21 cellular contexts compared by ENCODE assay signal in genomic region chr7:112266141-112266540, GRCh38. TPM values are rescaled to one million over a fixed set of nuclear protein-coding genes. Genes with fewer than 3 reads are reported as not detected.
A peak's percentile ranks its signal among the peaks of the same experiment; 100 is the strongest.
DNase-seq lines count a peak whose midpoint lies in the region; ATAC-seq, FAIRE-seq and TF ChIP-seq lines count a peak whose summit lies in the region.
"Had no signal": no experiment of that assay in that cellular context is flagged by ENCODE, and none has a peak within 500 bp of the region (broad histone marks: within the 10 kb centered on the region; RNA-seq: fewer than 3 reads in every experiment).

No MANE protein-coding gene starts in this region.

- H3K4me3 Mint-ChIP-seq in natural killer cell treated with Interleukin-12 subunit alpha and Interleukin-12 subunit beta and Interleukin-15 and Interleukin-18, amount 100 ng/mL, for 72 hours = no peak overlapping the region
- H3K4me3 Mint-ChIP-seq: CD4-positive, alpha-beta T cell; T-cell had no signal

- DNase-seq in mammary epithelial cell (no peak), breast epithelium (ENCODE audit: low spot score in 2 of 2) (no peak), M059J (ENCODE audit: low read depth) (peak; percentile 20), GM12878 (ENCODE audit: low read depth, low spot score) (no peak), NCI-H1105 (lab: John Stamatoyannopoulos, UW) (no peak), LoVo (ENCODE audit: low spot score) (no peak), NCI-H524 treated with DMSO at 0.1 percent for 48 hours (lab: John Stamatoyannopoulos, UW) (no peak)
- DNase-seq in natural killer cell treated with Interleukin-12 subunit alpha and Interleukin-12 subunit beta and Interleukin-15 and Interleukin-18, amount 100 ng/mL, for 72 hours (ENCODE audit: low spot score) = no peak
- DNase-seq: CD4-positive, alpha-beta T cell; NCI-H1092 treated with DMSO at 0.1 percent for 48 hours; NCI-H1436 treated with DMSO at 0.1 percent for 48 hours; NCI-H187 treated with DMSO at 0.1 percent for 48 hours; NCI-H526; NCI-H82; PC-9; Right ventricle myocardium superior; T-cell had no signal

- H3K27ac ChIP-seq in mammary epithelial cell (ENCODE audit: insufficient read depth, low read depth, low read length) (no peak overlapping the region), breast epithelium (no peak overlapping the region), GM12878 (ENCODE audit: control insufficient read depth, insufficient read depth) (no peak overlapping the region)
- H3K27ac ChIP-seq: 22Rv1, PC-9, SJSA1 had no signal

- SMC1A ChIA-PET in GM12878 (lab: Charles Lee; ENCODE audit: uncharacterized antibody, unreplicated experiment) = no interaction called here

- no peak overlapping the region for H3K27ac Mint-ChIP-seq in natural killer cell treated with Interleukin-12 subunit alpha and Interleukin-12 subunit beta and Interleukin-15 and Interleukin-18, amount 100 ng/mL, for 72 hours
- H3K27ac Mint-ChIP-seq: CD4-positive, alpha-beta T cell had no signal

- no peak for ATAC-seq in GM12878
- ATAC-seq in natural killer cell treated with Interleukin-12 subunit alpha and Interleukin-12 subunit beta and Interleukin-15 and Interleukin-18, amount 100 ng/mL, for 72 hours = no peak
- ATAC-seq: HCT116, T-cell had no signal

- H4K20me1 ChIP-seq in mammary epithelial cell (ENCODE audit: insufficient read depth, low read length) (no peaks in the 10 kb centered on the region), GM12878 (ENCODE audit: control insufficient read depth, insufficient read depth) (no peaks in the 10 kb centered on the region)

- 100% methylated on average over 3 of the region's 3 CpGs for WGBS in mammary epithelial cell (ENCODE audit: low coverage, missing lambda C conversion rate)
- 96% methylated on average over 3 of the region's 3 CpGs for WGBS in GM12878 (ENCODE audit: insufficient coverage, insufficient replicate concordance, low lambda C conversion rate, missing lambda C conversion rate)

- dilution Hi-C loops in mammary epithelial cell (cut with HindIII; ENCODE audit: low sequenced_read_pairs) = no loop called here

- H3K79me2 ChIP-seq in mammary epithelial cell (ENCODE audit: insufficient read depth, low read length) (peaks cover 12% of the 10 kb centered on the region), GM12878 (ENCODE audit: control insufficient read depth, insufficient read depth, low read length) (no peaks in the 10 kb centered on the region)

- H3K36me3 ChIP-seq in mammary epithelial cell (ENCODE audit: insufficient read depth, low read length) (no peaks in the 10 kb centered on the region), breast epithelium (no peaks in the 10 kb centered on the region), GM12878 (ENCODE audit: control insufficient read depth in 2 of 2, insufficient read depth in 2 of 2, low read length in 1 of 2) (no peaks in the 10 kb centered on the region)
- H3K36me3 ChIP-seq: SJSA1 had no signal

- TF ChIP-seq POLR2A in breast epithelium (IDR thresholded peaks at IDR 0.05) = no peak
- no peak for TF ChIP-seq POLR2A in GM12878 (IDR thresholded peaks at IDR 0.05; ENCODE audit: low read depth, low read length)

- H3K4me1 Mint-ChIP-seq in natural killer cell treated with Interleukin-12 subunit alpha and Interleukin-12 subunit beta and Interleukin-15 and Interleukin-18, amount 100 ng/mL, for 72 hours (ENCODE audit: low read depth in 2 of 2) = peaks cover 23 to 28% of the 10 kb centered on the region in 2 donors

- no peak for TF ChIP-seq EP300 in GM12878 (IDR thresholded peaks at IDR 0.05; ENCODE audit: borderline replicate concordance in 1 of 2, control insufficient read depth in 1 of 2, low read depth in 2 of 2, low read length in 2 of 2)

- H3K36me3 Mint-ChIP-seq in natural killer cell treated with Interleukin-12 subunit alpha and Interleukin-12 subunit beta and Interleukin-15 and Interleukin-18, amount 100 ng/mL, for 72 hours = no peaks in the 10 kb centered on the region

- BruUV-seq in mammary epithelial cell (replicated peaks; lab: Mats Ljungman, UMichigan) (no TSS peak), GM12878 (replicated peaks; lab: Mats Ljungman, UMichigan) (no TSS peak)

- H3K4me2 ChIP-seq in mammary epithelial cell (ENCODE audit: insufficient read depth, low read depth, low read length) (peak overlapping the region; percentile 71), GM12878 (ENCODE audit: control insufficient read depth, insufficient read depth) (no peak overlapping the region)
- H3K4me2 ChIP-seq: PC-9 had no signal

- H3K27me3 ChIP-seq in mammary epithelial cell (ENCODE audit: insufficient read depth, low read length) (no peaks in the 10 kb centered on the region), breast epithelium (no peaks in the 10 kb centered on the region), GM12878 (replicated peaks in 1 of 2; ENCODE audit: control insufficient read depth in 2 of 2, insufficient read depth in 2 of 2, low read length in 1 of 2) (no peaks in the 10 kb centered on the region)
- H3K27me3 ChIP-seq: SJSA1 had no signal

- H2AFZ ChIP-seq in mammary epithelial cell (ENCODE audit: low read depth, low read length) (no peak overlapping the region), GM12878 (ENCODE audit: control insufficient read depth, low read depth, low read length) (no peak overlapping the region)
- H2AFZ ChIP-seq: PC-9 had no signal

- H3K9ac ChIP-seq in mammary epithelial cell (ENCODE audit: insufficient read depth, low read length) (no peak overlapping the region), GM12878 (ENCODE audit: control insufficient read depth, insufficient read depth, low read length) (no peak overlapping the region)

- H3K9me3 Mint-ChIP-seq in natural killer cell treated with Interleukin-12 subunit alpha and Interleukin-12 subunit beta and Interleukin-15 and Interleukin-18, amount 100 ng/mL, for 72 hours = no peaks in the 10 kb centered on the region
- H3K9me3 Mint-ChIP-seq: T-cell had no signal

- TF ChIP-seq CTCF in mammary epithelial cell (conservative IDR thresholded peaks at IDR 0.05 in 1 of 2, IDR thresholded peaks at IDR 0.05 in 1 of 2; ENCODE audit: extremely low read depth in 1 of 2, insufficient read depth in 1 of 2, low read depth in 1 of 2, low read length in 2 of 2) (no peak), breast epithelium (IDR thresholded peaks at IDR 0.05) (no peak), GM12878 (IDR thresholded peaks at IDR 0.05 in 2 of 3, conservative IDR thresholded peaks at IDR 0.05 in 1 of 3; ENCODE audit: control insufficient read depth in 2 of 3, extremely low read depth in 1 of 3, insufficient read depth in 1 of 3, low read depth in 3 of 3, low read length in 3 of 3) (no peak)

- H3K4me3 ChIP-seq in mammary epithelial cell (replicated peaks in 1 of 3; ENCODE audit: insufficient read depth in 1 of 3, low read depth in 2 of 3, low read length in 3 of 3) = no peak overlapping the region
- H3K4me3 ChIP-seq in breast epithelium = no peak overlapping the region
- no peak overlapping the region for H3K4me3 ChIP-seq in GM12878
- H3K4me3 ChIP-seq: PC-9, SJSA1 had no signal

- CTCF ChIA-PET in mammary epithelial cell (lab: Charles Lee; ENCODE audit: low non-redundant PET) = no interaction called here
- CTCF ChIA-PET in GM12878 (lab: Yijun Ruan, JAX) = interaction anchor here (0.5 to 1.7 kb wide), 2 partner anchors 186 to 223 kb away, joined by 3 read pairs; no protein-coding TSS in a partner anchor

- RAD21 ChIA-PET in GM12878 (lab: Charles Lee; ENCODE audit: unreplicated experiment) = no interaction called here

- H3K4me1 ChIP-seq in mammary epithelial cell (ENCODE audit: insufficient read depth, low read length) (peaks cover 6% of the 10 kb centered on the region), breast epithelium (no peaks in the 10 kb centered on the region), GM12878 (ENCODE audit: control insufficient read depth, insufficient read depth, low read length) (no peaks in the 10 kb centered on the region; the same call in 1 of the 2 replicates)
- H3K4me1 ChIP-seq: SJSA1 had no signal

- FAIRE-seq in GM12878 (lab: Jason Lieb, UNC) = peak; percentile 31
- FAIRE-seq: D721Med had no signal

- intact Hi-C loops in mammary epithelial cell (cut with micrococcal nuclease) = no loop called here
- intact Hi-C loops in breast epithelium (cut with DNase I; ENCODE audit: low total_unique reads) = no loop called here
- intact Hi-C loops in GM12878 (cut with micrococcal nuclease; ENCODE audit: unreplicated experiment) = no loop called here

- H3K9me3 ChIP-seq in mammary epithelial cell (replicated peaks; ENCODE audit: insufficient read depth, low read length) (no peaks in the 10 kb centered on the region), breast epithelium (no peaks in the 10 kb centered on the region), GM12878 (replicated peaks; ENCODE audit: control insufficient read depth, insufficient read depth, low read length) (no peaks in the 10 kb centered on the region; the same call in 2 of the 3 replicates)
- H3K9me3 ChIP-seq: SJSA1 had no signal

- H3K27me3 Mint-ChIP-seq in natural killer cell treated with Interleukin-12 subunit alpha and Interleukin-12 subunit beta and Interleukin-15 and Interleukin-18, amount 100 ng/mL, for 72 hours = no peaks in the 10 kb centered on the region
- H3K27me3 Mint-ChIP-seq: CD4-positive, alpha-beta T cell; T-cell had no signal

- POLR2A ChIA-PET in GM12878 (lab: Charles Lee) = interaction anchor here (0.6 to 1.5 kb wide), 2 partner anchors 18 to 27 kb away, joined by 4 read pairs; no protein-coding TSS in a partner anchor

- in situ Hi-C loops in mammary epithelial cell (cut with MboI; ENCODE audit: low sequenced_read_pairs in 2 of 2) (no loop called here), GM12878 (cut with MboI) (no loop called here)

- no peak for TF ChIP-seq RAD21 in GM12878 (IDR thresholded peaks at IDR 0.05; ENCODE audit: insufficient read depth, low read depth, low read length)

RNA-seq across cellular contexts. Expression of gene ZNF277, which starts 59.6 kb away (rescaled TPM):
- total RNA-seq in mammary epithelial cell (10 to 100 TPM; 18.9 to 36.0 TPM), breast epithelium (10 to 100 TPM; 30.8 to 38.3 (median 34.2) TPM), GM12878 (2014; rRNA removed) (19.8 and 30.8 TPM in 2 replicates), GM12878 (2014; rRNA removed; fragmentation: Illumina TruSeq; extraction: Trizol) (33.9 and 37.7 TPM in 2 replicates), GM12878 (2021) (20.5 and 24.2 TPM in 2 replicates)
- polyA plus RNA-seq in mammary epithelial cell (11.8 TPM), GM12878 (2011; rRNA removed) (28.7 and 44.7 TPM in 2 replicates), GM12878 (2014; fragmentation: Illumina TruSeq; extraction: Trizol) (27.5 and 34.3 TPM in 2 replicates), GM12878 (2014; fragmentation: Nextera tagmentation; extraction: Ambion mirVana) (10 to 100 TPM; 23.5 to 28.7 TPM), GM12878 (2014; rRNA removed) (14.9 and 18.8 TPM in 2 replicates), GM12878 (2016; fragmentation: Nextera tagmentation; extraction: Ambion mirVana) (10 to 100 TPM; 10.6 to 13.1 TPM)
- polyA minus RNA-seq in mammary epithelial cell = not detected
- total RNA-seq in M059J (2014; rRNA removed; shearing (Covaris generic)) = 17.6 and 20.6 TPM in 2 replicates
- 38.4 and 42.2 TPM in 2 replicates for total RNA-seq in GM12878 (2013; cell fraction: nucleolus; rRNA removed)
- 18.6 TPM for polyA plus RNA-seq in GM12878 (2011; ENCODE audit: low read depth)
- 9.6 and 10.4 TPM in 2 replicates for polyA plus RNA-seq in GM12878 (2011; cell fraction: cytosol; rRNA removed)
- 8.3 and 9.4 TPM in 2 replicates for polyA plus RNA-seq in GM12878 (2011; cell fraction: nucleus; rRNA removed)
- polyA plus RNA-seq in GM12878 (2012) = 25.2 and 38.2 TPM in 2 replicates
- 18.6 and 22.6 TPM in 2 replicates for polyA minus RNA-seq in GM12878 (2011; rRNA and poly(A)+ RNA removed)
- polyA minus RNA-seq in GM12878 (2011; cell fraction: cytosol; rRNA and poly(A)+ RNA removed) = 15.5 and 20.6 TPM in 2 replicates
- 14.1 and 20.5 TPM in 2 replicates for polyA minus RNA-seq in GM12878 (2011; cell fraction: nucleus; rRNA and poly(A)+ RNA removed)
- 10 to 100 TPM; 11.2 to 15.0 TPM for total RNA-seq in natural killer cell treated with Interleukin-12 subunit alpha and Interleukin-12 subunit beta and Interleukin-15 and Interleukin-18, amount 100 ng/mL, for 72 hours

RNA-seq across cellular contexts. Expression of gene DOCK4, which starts 59.9 kb away (rescaled TPM):
- 10 to 100 TPM in 1 of 2 donors, 1 to 10 TPM in 1; 7.5 to 22.2 TPM for total RNA-seq in mammary epithelial cell
- polyA plus RNA-seq in mammary epithelial cell = 8.7 TPM
- 58.4 TPM for polyA minus RNA-seq in mammary epithelial cell
- 10 to 100 TPM; 31.7 to 43.3 (median 41.9) TPM for total RNA-seq in breast epithelium
- 5.0 and 7.7 TPM in 2 replicates for total RNA-seq in M059J (2014; rRNA removed; shearing (Covaris generic))
- 11.2 and 14.8 TPM in 2 replicates for total RNA-seq in GM12878 (2013; cell fraction: nucleolus; rRNA removed)
- 0.71 and 0.73 TPM in 2 replicates for total RNA-seq in GM12878 (2014; rRNA removed)
- 0.18 and 0.54 TPM in 2 replicates for total RNA-seq in GM12878 (2014; rRNA removed; fragmentation: Illumina TruSeq; extraction: Trizol)
- 0.46 and 0.48 TPM in 2 replicates for total RNA-seq in GM12878 (2021)
- polyA plus RNA-seq in GM12878 (2011; ENCODE audit: low read depth) = 0.35 TPM
- 0.65 and 1.1 TPM in 2 replicates for polyA plus RNA-seq in GM12878 (2011; rRNA removed)
- 0.33 and 0.39 TPM in 2 replicates for polyA plus RNA-seq in GM12878 (2011; cell fraction: cytosol; rRNA removed)
- 0.97 and 2.4 TPM in 2 replicates for polyA plus RNA-seq in GM12878 (2011; cell fraction: nucleus; rRNA removed)
- 0.08 and 0.35 TPM in 2 replicates for polyA plus RNA-seq in GM12878 (2012)
- polyA plus RNA-seq in GM12878 (2014; fragmentation: Illumina TruSeq; extraction: Trizol) = 0.19 and 0.29 TPM in 2 replicates
- polyA plus RNA-seq in GM12878 (2014; fragmentation: Nextera tagmentation; extraction: Ambion mirVana) = under 1 TPM; 0.03 to 0.05 TPM
- 0.10 and 0.18 TPM in 2 replicates for polyA plus RNA-seq in GM12878 (2014; rRNA removed)
- under 1 TPM; 0.08 to 0.59 TPM for polyA plus RNA-seq in GM12878 (2016; fragmentation: Nextera tagmentation; extraction: Ambion mirVana)
- 1.2 and 5.5 TPM in 2 replicates for polyA minus RNA-seq in GM12878 (2011; rRNA and poly(A)+ RNA removed)
- polyA minus RNA-seq in GM12878 (2011; cell fraction: cytosol; rRNA and poly(A)+ RNA removed) = 0.27 and 1.2 TPM in 2 replicates
- polyA minus RNA-seq in GM12878 (2011; cell fraction: nucleus; rRNA and poly(A)+ RNA removed) = 3.0 and 4.1 TPM in 2 replicates
- total RNA-seq in natural killer cell treated with Interleukin-12 subunit alpha and Interleukin-12 subunit beta and Interleukin-15 and Interleukin-18, amount 100 ng/mL, for 72 hours = 1 to 10 TPM; 1.8 to 3.3 TPM
